In the genomic region with DNA sequence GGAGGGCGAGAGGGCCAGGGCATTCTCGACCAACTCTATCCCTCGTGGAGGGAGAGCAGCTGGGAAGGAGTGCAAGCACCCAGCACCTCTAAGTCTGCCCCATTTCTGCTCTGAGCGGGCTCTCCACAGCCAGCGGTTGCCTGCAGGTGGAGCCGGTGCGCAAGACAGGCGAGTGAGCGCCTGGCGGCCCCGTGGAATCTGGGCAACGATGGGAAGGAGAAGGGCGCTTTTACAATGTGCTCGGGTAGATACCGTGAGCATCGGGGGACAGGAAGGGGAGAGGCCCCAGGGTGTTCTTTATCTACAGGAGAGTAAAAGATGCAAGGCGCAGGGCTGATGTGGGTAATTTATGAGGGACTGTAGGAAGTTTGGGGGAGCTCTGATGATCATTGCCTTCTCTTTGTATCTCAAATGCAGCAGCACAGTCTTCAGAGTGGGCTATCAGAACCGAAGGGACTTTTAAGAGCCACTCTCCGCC, we compare ENCODE assay signal across 8 cellular contexts. TPM values are rescaled to one million over a fixed set of nuclear protein-coding genes. Genes with fewer than 3 reads are reported as not detected.
A peak's percentile ranks its signal among the peaks of the same experiment; 100 is the strongest.
DNase-seq lines count a peak whose midpoint lies in the region; ATAC-seq and TF ChIP-seq lines count a peak whose summit lies in the region.

No MANE protein-coding gene starts in this region.

- peak; percentile 75 to 78 for DNase-seq in AML-193 (lab: John Stamatoyannopoulos, UW)
- DNase-seq in NCI-H510A treated with DMSO at 0.1 percent for 48 hours (lab: John Stamatoyannopoulos, UW): peak; percentile 79
- peak; percentile 91 for DNase-seq in activated CD4-positive, alpha-beta T cell treated with anti-CD3 and anti-CD28 coated beads for 48 hours
- peak; percentile 88 for DNase-seq in coronary artery (ENCODE audit: low spot score)
- DNase-seq in left lung: peak; percentile 88 to 96
- peak; percentile 75 for DNase-seq in stimulated activated CD4-positive, alpha-beta T cell treated with anti-CD3 and anti-CD28 coated beads, Interleukin-2, amount 100 ng/mL, for 4 hours (ENCODE audit: low read depth)

- ATAC-seq in GM19025 (IDR thresholded peaks at IDR 0.05; ENCODE audit: low read depth, unreplicated experiment) (peak; percentile 47), HG03342 (IDR thresholded peaks at IDR 0.05; ENCODE audit: unreplicated experiment) (peak; percentile 57), left lung (peak; percentile 92)

- no peaks in the 10 kb centered on the region for H3K9me3 ChIP-seq in left lung

- H3K4me3 ChIP-seq in coronary artery (peak overlapping the region; percentile 94), left lung (peak overlapping the region; percentile 51 to 93)

- H3K27ac ChIP-seq in coronary artery: peak overlapping the region; percentile 79 to 97
- H3K27ac ChIP-seq in left lung: peak overlapping the region; percentile 85 to 95

- peak; percentile 64 for TF ChIP-seq CTCF in coronary artery (IDR thresholded peaks at IDR 0.05)
- peak; percentile 68 to 76 for TF ChIP-seq CTCF in left lung (IDR thresholded peaks at IDR 0.05)

- intact Hi-C loops in left lung (cut with DNase I): no loop called here

- no peaks in the 10 kb centered on the region for H3K27me3 ChIP-seq in left lung

- no peaks in the 10 kb centered on the region for H3K36me3 ChIP-seq in left lung

- H3K4me1 ChIP-seq in left lung: peaks cover 15 to 33% of the 10 kb centered on the region in 2 donors

RNA-seq across cellular contexts. Expression of gene TTL, which starts 0.9 kb away (rescaled TPM):
- total RNA-seq in left lung: 10 to 100 TPM; 40.1 to 51.2 TPM

RNA-seq across cellular contexts. Expression of gene RGPD8, which starts 47.6 kb away (rescaled TPM):
- 10 to 100 TPM; 14.9 to 15.1 TPM for total RNA-seq in left lung

Comparison
In these comparisons a context has a peak if more than half of its experiments do, and no peak if none do; other contexts are left out.
1. Peak in every context shown above with its lines: DNase-seq, ATAC-seq, H3K4me3 ChIP-seq and H3K27ac ChIP-seq.